In genomic region chr5:172760933-172761332, GRCh38 we compare ENCODE assay signal across 19 cellular contexts.
"Had no signal": no experiment of that assay in that cellular context is flagged by ENCODE, and none has a peak within 500 bp of the region (broad histone marks: within the 10 kb centered on the region; RNA-seq: fewer than 3 reads in every experiment).

No MANE protein-coding gene starts in this region.

- H3K27me3 ChIP-seq: esophagus squamous epithelium, gastroesophageal sphincter, heart left ventricle, right lobe of liver, transverse colon had no signal

- ATAC-seq: activated CD8-positive, alpha-beta memory T cell treated with anti-CD3 and anti-CD28 coated beads, Interleukin-2, amount 10 ng/mL, durations not matched to agents 7 days and 5 days; activated CD8-positive, alpha-beta T cell treated with anti-CD3 and anti-CD28 coated beads for 36 hours; gastroesophageal sphincter; heart left ventricle; left cardiac atrium; right lobe of liver; stimulated activated memory B cell treated with anti-CD40 and anti-IgM and Interleukin-4, amounts not matched to agents 10 μg/mL and 1 μg/mL and 100 μg/mL, for 72 hours had no signal

- H3K27ac Mint-ChIP-seq: activated CD4-positive, alpha-beta T cell treated with anti-CD3 and anti-CD28 coated beads, Interleukin-2, amount 10 ng/mL, durations not matched to agents 24 days and 14 days; activated CD8-positive, alpha-beta memory T cell treated with anti-CD3 and anti-CD28 coated beads, Interleukin-2, amount 10 ng/mL, durations not matched to agents 7 days and 5 days; activated CD8-positive, alpha-beta T cell treated with anti-CD3 and anti-CD28 coated beads for 36 hours; activated naive CD8-positive, alpha-beta T cell treated with anti-CD3 and anti-CD28 coated beads for 36 hours; activated T-helper 1 cell treated with anti-CD3 and anti-CD28 coated beads, Interleukin-12 subunit alpha, Interleukin-12 subunit beta, Interleukin-2, Interleukin-4 antibody, amounts not matched to agents 30 ng/mL and 10 ng/mL and 1 ng/mL, durations not matched to agents 14 hours and 24 hours and 36 hours; endodermal cell; stimulated activated memory B cell treated with anti-CD40 and anti-IgM and Interleukin-4, amounts not matched to agents 10 μg/mL and 1 μg/mL and 100 μg/mL, for 72 hours had no signal

- H3K27ac ChIP-seq: coronary artery, esophagus squamous epithelium, gastroesophageal sphincter, heart left ventricle, right lobe of liver, transverse colon had no signal

- DNase-seq: activated CD4-positive, alpha-beta T cell treated with anti-CD3 and anti-CD28 coated beads, Interleukin-2, amount 10 ng/mL, durations not matched to agents 24 days and 14 days; activated CD8-positive, alpha-beta memory T cell treated with anti-CD3 and anti-CD28 coated beads, Interleukin-2, amount 10 ng/mL, durations not matched to agents 7 days and 5 days; activated CD8-positive, alpha-beta T cell treated with anti-CD3 and anti-CD28 coated beads for 36 hours; activated naive CD8-positive, alpha-beta T cell treated with anti-CD3 and anti-CD28 coated beads for 36 hours; activated T-cell treated with anti-CD3 and anti-CD28 coated beads for 4 hours; endodermal cell; esophagus squamous epithelium; heart left ventricle; islet precursor cell; left cardiac atrium; occipital lobe; right lobe of liver; small intestine; stimulated activated CD4-positive, alpha-beta T cell treated with anti-CD3 and anti-CD28 coated beads, Interleukin-15, amount 100 ng/mL, for 24 hours; transverse colon had no signal

- H3K9me3 ChIP-seq: esophagus squamous epithelium, right lobe of liver, transverse colon had no signal

- H3K36me3 Mint-ChIP-seq: activated CD8-positive, alpha-beta memory T cell treated with anti-CD3 and anti-CD28 coated beads, Interleukin-2, amount 10 ng/mL, durations not matched to agents 7 days and 5 days; stimulated activated memory B cell treated with anti-CD40 and anti-IgM and Interleukin-4, amounts not matched to agents 10 μg/mL and 1 μg/mL and 100 μg/mL, for 72 hours had no signal

- H3K4me3 Mint-ChIP-seq: activated CD4-positive, alpha-beta T cell treated with anti-CD3 and anti-CD28 coated beads, Interleukin-2, amount 10 ng/mL, durations not matched to agents 24 days and 14 days; activated CD8-positive, alpha-beta memory T cell treated with anti-CD3 and anti-CD28 coated beads, Interleukin-2, amount 10 ng/mL, durations not matched to agents 7 days and 5 days; activated CD8-positive, alpha-beta T cell treated with anti-CD3 and anti-CD28 coated beads for 36 hours; activated naive CD8-positive, alpha-beta T cell treated with anti-CD3 and anti-CD28 coated beads for 36 hours; activated T-helper 1 cell treated with anti-CD3 and anti-CD28 coated beads, Interleukin-12 subunit alpha, Interleukin-12 subunit beta, Interleukin-2, Interleukin-4 antibody, amounts not matched to agents 30 ng/mL and 10 ng/mL and 1 ng/mL, durations not matched to agents 14 hours and 24 hours and 36 hours; endodermal cell; stimulated activated memory B cell treated with anti-CD40 and anti-IgM and Interleukin-4, amounts not matched to agents 10 μg/mL and 1 μg/mL and 100 μg/mL, for 72 hours had no signal

- H3K9me3 Mint-ChIP-seq: activated CD4-positive, alpha-beta T cell treated with anti-CD3 and anti-CD28 coated beads, Interleukin-2, amount 10 ng/mL, durations not matched to agents 24 days and 14 days; activated CD8-positive, alpha-beta T cell treated with anti-CD3 and anti-CD28 coated beads for 36 hours; activated T-helper 1 cell treated with anti-CD3 and anti-CD28 coated beads, Interleukin-12 subunit alpha, Interleukin-12 subunit beta, Interleukin-2, Interleukin-4 antibody, amounts not matched to agents 30 ng/mL and 10 ng/mL and 1 ng/mL, durations not matched to agents 14 hours and 24 hours and 36 hours; endodermal cell had no signal

- H3K36me3 ChIP-seq: esophagus squamous epithelium, gastroesophageal sphincter, heart left ventricle, right lobe of liver, transverse colon had no signal

- H3K4me3 ChIP-seq: coronary artery, esophagus squamous epithelium, gastroesophageal sphincter, heart left ventricle, right lobe of liver, transverse colon had no signal

- H3K27me3 Mint-ChIP-seq: activated CD8-positive, alpha-beta T cell treated with anti-CD3 and anti-CD28 coated beads for 36 hours; activated naive CD8-positive, alpha-beta T cell treated with anti-CD3 and anti-CD28 coated beads for 36 hours; stimulated activated memory B cell treated with anti-CD40 and anti-IgM and Interleukin-4, amounts not matched to agents 10 μg/mL and 1 μg/mL and 100 μg/mL, for 72 hours had no signal
